9 cellular contexts compared by ENCODE assay signal in genomic region chr11:111936045-111936400, GRCh38. TPM values are rescaled to one million over a fixed set of nuclear protein-coding genes. Genes with fewer than 3 reads are reported as not detected.
DNase-seq lines count a peak whose midpoint lies in the region; TF ChIP-seq lines count a peak whose summit lies in the region.
"Had no signal": no experiment of that assay in that cellular context is flagged by ENCODE, and none has a peak within 500 bp of the region (broad histone marks: within the 10 kb centered on the region; RNA-seq: fewer than 3 reads in every experiment).

No MANE protein-coding gene starts in this region.

- peak overlapping the region; percentile 74 to 85 for H3K27ac ChIP-seq in liver (ENCODE audit: low read depth in 1 of 2, low read length in 2 of 2)
- no peak overlapping the region for H3K27ac ChIP-seq in testis

- H3K4me3 Mint-ChIP-seq in activated CD4-positive, alpha-beta T cell treated with anti-CD3 and anti-CD28 coated beads, Interleukin-2, amount 10 ng/mL, durations not matched to agents 24 days and 14 days = peak overlapping the region; percentile 91
- H3K4me3 Mint-ChIP-seq in activated T-helper 1 cell treated with anti-CD3 and anti-CD28 coated beads, Interleukin-12 subunit alpha, Interleukin-12 subunit beta, Interleukin-2, Interleukin-4 antibody, amounts not matched to agents 30 ng/mL and 10 ng/mL and 1 ng/mL, durations not matched to agents 14 hours and 24 hours and 36 hours = peak overlapping the region; percentile 86

- no peak for TF ChIP-seq POLR2A in testis (IDR thresholded peaks at IDR 0.05)

- H3K27me3 ChIP-seq in liver (ENCODE audit: control insufficient read depth in 4 of 4, insufficient read depth in 4 of 4, low read length in 3 of 4) = no peaks in the 10 kb centered on the region
- H3K27me3 ChIP-seq in testis = no peaks in the 10 kb centered on the region
- H3K27me3 ChIP-seq: SJSA1 had no signal

- TF ChIP-seq CTCF in liver (IDR thresholded peaks at IDR 0.05; ENCODE audit: low read depth, low read length, missing input control) = no peak
- TF ChIP-seq CTCF in testis (IDR thresholded peaks at IDR 0.05) = no peak

- peaks cover 57% of the 10 kb centered on the region for H3K4me1 Mint-ChIP-seq in activated CD4-positive, alpha-beta T cell treated with anti-CD3 and anti-CD28 coated beads, Interleukin-2, amount 10 ng/mL, durations not matched to agents 24 days and 14 days
- H3K4me1 Mint-ChIP-seq in activated T-helper 1 cell treated with anti-CD3 and anti-CD28 coated beads, Interleukin-12 subunit alpha, Interleukin-12 subunit beta, Interleukin-2, Interleukin-4 antibody, amounts not matched to agents 30 ng/mL and 10 ng/mL and 1 ng/mL, durations not matched to agents 14 hours and 24 hours and 36 hours (ENCODE audit: low read depth) = peaks cover 63% of the 10 kb centered on the region

- H3K27ac Mint-ChIP-seq in activated CD4-positive, alpha-beta T cell treated with anti-CD3 and anti-CD28 coated beads, Interleukin-2, amount 10 ng/mL, durations not matched to agents 24 days and 14 days = peak overlapping the region; percentile 97
- peak overlapping the region; percentile 80 for H3K27ac Mint-ChIP-seq in activated T-helper 1 cell treated with anti-CD3 and anti-CD28 coated beads, Interleukin-12 subunit alpha, Interleukin-12 subunit beta, Interleukin-2, Interleukin-4 antibody, amounts not matched to agents 30 ng/mL and 10 ng/mL and 1 ng/mL, durations not matched to agents 14 hours and 24 hours and 36 hours

- H3K4me3 ChIP-seq in liver (ENCODE audit: low read depth in 1 of 3, low read length in 3 of 3) (no peak overlapping the region), testis (no peak overlapping the region)

- WGBS in liver = 51% methylated on average over 3 of the region's 3 CpGs
- 25 to 26% methylated on average over 3 of the region's 3 CpGs for WGBS in testis, 2 donors

- peaks cover 10 to 46% (median 34%) of the 10 kb centered on the region in 4 donors for H3K4me1 ChIP-seq in liver (ENCODE audit: control insufficient read depth in 4 of 4, insufficient read depth in 4 of 4, low read length in 3 of 4)
- H3K4me1 ChIP-seq in testis = peaks cover 13% of the 10 kb centered on the region

- H3K9me3 ChIP-seq in liver (ENCODE audit: control insufficient read depth in 4 of 4, low read length in 3 of 4) (no peaks in the 10 kb centered on the region), testis (no peaks in the 10 kb centered on the region)
- H3K9me3 ChIP-seq: SJSA1 had no signal

- no peak for TF ChIP-seq RAD21 in liver (IDR thresholded peaks at IDR 0.05)

- no peaks in the 10 kb centered on the region for H3K27me3 Mint-ChIP-seq in activated CD4-positive, alpha-beta T cell treated with anti-CD3 and anti-CD28 coated beads, Interleukin-2, amount 10 ng/mL, durations not matched to agents 24 days and 14 days
- no peaks in the 10 kb centered on the region for H3K27me3 Mint-ChIP-seq in activated T-helper 1 cell treated with anti-CD3 and anti-CD28 coated beads, Interleukin-12 subunit alpha, Interleukin-12 subunit beta, Interleukin-2, Interleukin-4 antibody, amounts not matched to agents 30 ng/mL and 10 ng/mL and 1 ng/mL, durations not matched to agents 14 hours and 24 hours and 36 hours (ENCODE audit: insufficient read depth)

- H3K36me3 ChIP-seq in liver (ENCODE audit: control insufficient read depth in 4 of 4, insufficient read depth in 3 of 4, low read depth in 1 of 4, low read length in 3 of 4) (no peaks in the 10 kb centered on the region), testis (ENCODE audit: low read depth, missing control alignments) (no peaks in the 10 kb centered on the region)
- H3K36me3 ChIP-seq: SJSA1 had no signal

- DNase-seq in activated CD4-positive, alpha-beta T cell treated with anti-CD3 and anti-CD28 coated beads, Interleukin-2, amount 10 ng/mL, durations not matched to agents 24 days and 14 days = no peak
- DNase-seq in activated CD4-positive, alpha-beta T cell treated with anti-CD3 and anti-CD28 coated beads, Interleukin-2, amount 50 U/mL, for 4 hours = no peak
- no peak for DNase-seq in activated T-helper 1 cell treated with anti-CD3 and anti-CD28 coated beads, Interleukin-12 subunit alpha, Interleukin-12 subunit beta, Interleukin-2, Interleukin-4 antibody, amounts not matched to agents 30 ng/mL and 10 ng/mL and 1 ng/mL, durations not matched to agents 14 hours and 24 hours and 36 hours (ENCODE audit: low spot score)
- peak; percentile 77 for DNase-seq in superior temporal gyrus (ENCODE audit: extremely low spot score)
- DNase-seq in NCI-H1092 treated with DMSO at 0.1 percent for 48 hours (lab: John Stamatoyannopoulos, UW) = no peak
- DNase-seq in NCI-H748 treated with DMSO at 0.1 percent for 48 hours (lab: John Stamatoyannopoulos, UW) = no peak
- no peak for DNase-seq in testis

- peaks cover 6% of the 10 kb centered on the region for H3K36me3 Mint-ChIP-seq in activated CD4-positive, alpha-beta T cell treated with anti-CD3 and anti-CD28 coated beads, Interleukin-2, amount 10 ng/mL, durations not matched to agents 24 days and 14 days (ENCODE audit: low read depth)
- no peaks in the 10 kb centered on the region for H3K36me3 Mint-ChIP-seq in activated T-helper 1 cell treated with anti-CD3 and anti-CD28 coated beads, Interleukin-12 subunit alpha, Interleukin-12 subunit beta, Interleukin-2, Interleukin-4 antibody, amounts not matched to agents 30 ng/mL and 10 ng/mL and 1 ng/mL, durations not matched to agents 14 hours and 24 hours and 36 hours (ENCODE audit: low read depth)

- intact Hi-C loops in activated CD4-positive, alpha-beta T cell treated with anti-CD3 and anti-CD28 coated beads, Interleukin-2, amount 10 ng/mL, durations not matched to agents 24 days and 14 days (cut with micrococcal nuclease) = loop anchor here (1.0 to 10.0 kb wide), 6 partner anchors 8 to 1591 kb away; partner anchors contain the start of gene POU2AF1
- intact Hi-C loops in activated T-helper 1 cell treated with anti-CD3 and anti-CD28 coated beads, Interleukin-12 subunit alpha, Interleukin-12 subunit beta, Interleukin-2, Interleukin-4 antibody, amounts not matched to agents 30 ng/mL and 10 ng/mL and 1 ng/mL, durations not matched to agents 14 hours and 24 hours and 36 hours (cut with micrococcal nuclease) = loop anchor here (1.0 to 10.0 kb wide), 7 partner anchors 8 to 1939 kb away; partner anchors contain the start of genes PTS and USP28
- intact Hi-C loops in testis (cut with DNase I; ENCODE audit: low total_unique reads) = loop anchor here (5.0 kb wide), 1 partner anchor 41 kb away; no protein-coding TSS in a partner anchor

- H3K9ac ChIP-seq in liver (ENCODE audit: low read depth in 1 of 2, low read length in 2 of 2) = no peak overlapping the region

- H3K9me3 Mint-ChIP-seq in activated CD4-positive, alpha-beta T cell treated with anti-CD3 and anti-CD28 coated beads, Interleukin-2, amount 10 ng/mL, durations not matched to agents 24 days and 14 days = no peaks in the 10 kb centered on the region
- no peaks in the 10 kb centered on the region for H3K9me3 Mint-ChIP-seq in activated T-helper 1 cell treated with anti-CD3 and anti-CD28 coated beads, Interleukin-12 subunit alpha, Interleukin-12 subunit beta, Interleukin-2, Interleukin-4 antibody, amounts not matched to agents 30 ng/mL and 10 ng/mL and 1 ng/mL, durations not matched to agents 14 hours and 24 hours and 36 hours

RNA-seq across cellular contexts. Expression of gene DIXDC1, which starts 1.1 kb away (rescaled TPM):
- 22.2 and 23.3 TPM in 2 replicates for total RNA-seq in activated CD4-positive, alpha-beta T cell treated with anti-CD3 and anti-CD28 coated beads, Interleukin-2, amount 10 ng/mL, durations not matched to agents 24 days and 14 days
- total RNA-seq in activated T-helper 1 cell treated with anti-CD3 and anti-CD28 coated beads, Interleukin-12 subunit alpha, Interleukin-12 subunit beta, Interleukin-2, Interleukin-4 antibody, amounts not matched to agents 30 ng/mL and 10 ng/mL and 1 ng/mL, durations not matched to agents 14 hours and 24 hours and 36 hours = 15.2 and 16.0 TPM in 2 replicates
- total RNA-seq in liver = 10 to 100 TPM in 1 of 2 donors, 1 to 10 TPM in 1; 7.3 to 12.5 TPM
- polyA plus RNA-seq in liver = 1 to 10 TPM; 2.8 to 4.1 TPM
- 10 to 100 TPM; 21.8 to 26.6 TPM for total RNA-seq in testis
- 49.5 TPM for polyA plus RNA-seq in testis (ENCODE audit: insufficient read depth, low read depth, low replicate concordance)

RNA-seq across cellular contexts. Expression of gene C11orf52, which starts 17.3 kb away (rescaled TPM):
- not detected in 2 replicates for total RNA-seq in activated CD4-positive, alpha-beta T cell treated with anti-CD3 and anti-CD28 coated beads, Interleukin-2, amount 10 ng/mL, durations not matched to agents 24 days and 14 days
- total RNA-seq in activated T-helper 1 cell treated with anti-CD3 and anti-CD28 coated beads, Interleukin-12 subunit alpha, Interleukin-12 subunit beta, Interleukin-2, Interleukin-4 antibody, amounts not matched to agents 30 ng/mL and 10 ng/mL and 1 ng/mL, durations not matched to agents 14 hours and 24 hours and 36 hours = not detected in 2 replicates
- total RNA-seq in liver = 1 to 10 TPM; 4.2 to 5.1 TPM
- 10 to 100 TPM in 1 of 2 donors, 1 to 10 TPM in 1; 9.6 to 10.9 TPM for polyA plus RNA-seq in liver
- 1 to 10 TPM; 1.4 to 2.0 TPM for total RNA-seq in testis
- polyA plus RNA-seq in testis (ENCODE audit: insufficient read depth, low read depth, low replicate concordance) = 1.6 TPM
- total RNA-seq: SJSA1 had no signal

RNA-seq across cellular contexts. Expression of gene HSPB2, which starts 23.5 kb away (rescaled TPM):
- not detected in 2 replicates for total RNA-seq in activated CD4-positive, alpha-beta T cell treated with anti-CD3 and anti-CD28 coated beads, Interleukin-2, amount 10 ng/mL, durations not matched to agents 24 days and 14 days
- not detected in 2 replicates for total RNA-seq in activated T-helper 1 cell treated with anti-CD3 and anti-CD28 coated beads, Interleukin-12 subunit alpha, Interleukin-12 subunit beta, Interleukin-2, Interleukin-4 antibody, amounts not matched to agents 30 ng/mL and 10 ng/mL and 1 ng/mL, durations not matched to agents 14 hours and 24 hours and 36 hours
- total RNA-seq in liver (under 1 TPM in 1 of 2 donors, not detected in 1; 0.14 TPM), testis (not detected)
- polyA plus RNA-seq in liver (under 1 TPM; 0.61 to 0.85 TPM), testis (ENCODE audit: insufficient read depth, low read depth, low replicate concordance) (6.0 TPM)
- total RNA-seq: SJSA1 had no signal

RNA-seq across cellular contexts. Expression of gene CRYAB, which starts 24.5 kb away (rescaled TPM):
- total RNA-seq in activated CD4-positive, alpha-beta T cell treated with anti-CD3 and anti-CD28 coated beads, Interleukin-2, amount 10 ng/mL, durations not matched to agents 24 days and 14 days = not detected in 2 replicates
- not detected in 2 replicates for total RNA-seq in activated T-helper 1 cell treated with anti-CD3 and anti-CD28 coated beads, Interleukin-12 subunit alpha, Interleukin-12 subunit beta, Interleukin-2, Interleukin-4 antibody, amounts not matched to agents 30 ng/mL and 10 ng/mL and 1 ng/mL, durations not matched to agents 14 hours and 24 hours and 36 hours
- 1 to 10 TPM in 1 of 2 donors, under 1 TPM in 1; 0.33 to 2.6 TPM for total RNA-seq in liver
- polyA plus RNA-seq in liver = 1 to 10 TPM; 4.7 to 8.6 TPM
- 10 to 100 TPM; 18.4 to 20.6 TPM for total RNA-seq in testis
- polyA plus RNA-seq in testis (ENCODE audit: insufficient read depth, low read depth, low replicate concordance) = 116 TPM

RNA-seq across cellular contexts. Expression of gene CFAP68, which starts 56.7 kb away (rescaled TPM):
- 22.6 and 25.5 TPM in 2 replicates for total RNA-seq in activated CD4-positive, alpha-beta T cell treated with anti-CD3 and anti-CD28 coated beads, Interleukin-2, amount 10 ng/mL, durations not matched to agents 24 days and 14 days
- 17.7 and 22.3 TPM in 2 replicates for total RNA-seq in activated T-helper 1 cell treated with anti-CD3 and anti-CD28 coated beads, Interleukin-12 subunit alpha, Interleukin-12 subunit beta, Interleukin-2, Interleukin-4 antibody, amounts not matched to agents 30 ng/mL and 10 ng/mL and 1 ng/mL, durations not matched to agents 14 hours and 24 hours and 36 hours
- 1 to 10 TPM; 6.2 to 8.2 TPM for total RNA-seq in liver
- 10 to 100 TPM; 19.3 to 27.8 TPM for polyA plus RNA-seq in liver
- 10 to 100 TPM; 62.7 to 68.5 TPM for total RNA-seq in testis
- 103 TPM for polyA plus RNA-seq in testis (ENCODE audit: insufficient read depth, low read depth, low replicate concordance)

Comparison
In these comparisons a context has a peak if more than half of its experiments do, and no peak if none do; other contexts are left out.
1. H3K27ac ChIP-seq: peak in liver (2 of 2); none in testis (0 of 2).